Comparison of ENCODE assay signal across 19 cellular contexts in genomic region chr6:129047834-129048233, GRCh38.
DNase-seq lines count a peak whose midpoint lies in the region; ATAC-seq and TF ChIP-seq lines count a peak whose summit lies in the region.
"Had no signal": no experiment of that assay in that cellular context is flagged by ENCODE, and none has a peak within 500 bp of the region (broad histone marks: within the 10 kb centered on the region; RNA-seq: fewer than 3 reads in every experiment).

No MANE protein-coding gene starts in this region.

- H3K9me3 ChIP-seq in right atrium auricular region (no peaks in the 10 kb centered on the region), left ventricle myocardium inferior (replicated peaks) (peaks cover 12% of the 10 kb centered on the region)
- H3K9me3 ChIP-seq: A549, BE2C had no signal

- no peaks in the 10 kb centered on the region for H3K27me3 ChIP-seq in right atrium auricular region
- H3K27me3 ChIP-seq in left ventricle myocardium inferior (ENCODE audit: low read depth) = no peaks in the 10 kb centered on the region
- H3K27me3 ChIP-seq in mesendoderm (ENCODE audit: insufficient read depth, low read length, poor library complexity) = no peaks in the 10 kb centered on the region
- H3K27me3 ChIP-seq: BE2C; BLaER1 treated with 17β-estradiol and CSF1 and Interleukin-3, amounts not matched to agents 10 nM and 100 nM had no signal

- no peaks in the 10 kb centered on the region for H3K4me1 ChIP-seq in right atrium auricular region
- peaks cover 37% of the 10 kb centered on the region for H3K4me1 ChIP-seq in left ventricle myocardium inferior
- peaks cover 2% of the 10 kb centered on the region for H3K4me1 ChIP-seq in mesendoderm (ENCODE audit: control insufficient read depth, low read depth, low read length)
- H3K4me1 ChIP-seq: A549; BE2C; BLaER1 treated with 17β-estradiol and CSF1 and Interleukin-3, amounts not matched to agents 10 nM and 100 nM had no signal

- H3K27ac ChIP-seq in right atrium auricular region (peak overlapping the region in 1 of 2 donors; percentile 47), left ventricle myocardium inferior (replicated peaks) (peak overlapping the region; percentile 43), mesendoderm (ENCODE audit: low read depth, low read length) (no peak overlapping the region)
- H3K27ac ChIP-seq: A549; BLaER1 treated with 17β-estradiol and CSF1 and Interleukin-3, amounts not matched to agents 10 nM and 100 nM had no signal

- H3K4me2 ChIP-seq in mesendoderm (ENCODE audit: low read length) = no peak overlapping the region
- H3K4me2 ChIP-seq: A549; BLaER1 treated with 17β-estradiol and CSF1 and Interleukin-3, amounts not matched to agents 10 nM and 100 nM had no signal

- no peak for DNase-seq in Right ventricle myocardium superior
- DNase-seq in right atrium auricular region (ENCODE audit: low spot score) = no peak
- no peak for DNase-seq in left ventricle myocardium inferior
- no peak for DNase-seq in mesendoderm
- DNase-seq in activated CD4-positive, alpha-beta T cell treated with anti-CD3 and anti-CD28 coated beads, Interleukin-2, amount 50 U/mL, for 48 hours = no peak
- no peak for DNase-seq in posterior vena cava (ENCODE audit: low spot score)
- DNase-seq: 8988T; ACHN; AML-193; BE2C; Calu3; CD4-positive, alpha-beta T cell; CD8-positive, alpha-beta memory T cell; COR-L47; DND-41; GOT3; HCEC 1CT had no signal

- H3K79me1 ChIP-seq in mesendoderm (ENCODE audit: low read length) = no peaks in the 10 kb centered on the region

- no peak for TF ChIP-seq CTCF in right atrium auricular region (IDR thresholded peaks at IDR 0.05)
- TF ChIP-seq CTCF in left ventricle myocardium inferior (IDR thresholded peaks at IDR 0.05; ENCODE audit: borderline replicate concordance) = no peak

- ATAC-seq in Right ventricle myocardium superior (ENCODE audit: poor library complexity) = peak; percentile 54
- ATAC-seq: A549 had no signal

- no peak overlapping the region for H3K18ac ChIP-seq in mesendoderm (ENCODE audit: low read length)

- no peak overlapping the region for H2BK120ac ChIP-seq in mesendoderm (ENCODE audit: low read depth, low read length)

- no peak overlapping the region for H2AK5ac ChIP-seq in mesendoderm (ENCODE audit: low read length)

- H2BK5ac ChIP-seq in mesendoderm (ENCODE audit: low read length) = no peak overlapping the region

- H3K4ac ChIP-seq in mesendoderm (ENCODE audit: low read depth, low read length) = no peak overlapping the region

- no peak overlapping the region for H3K56ac ChIP-seq in mesendoderm (ENCODE audit: low read length)

- intact Hi-C loops in Right ventricle myocardium superior (cut with DNase I) = no loop called here
- intact Hi-C loops in left ventricle myocardium inferior (cut with micrococcal nuclease) = no loop called here
- intact Hi-C loops in posterior vena cava (cut with DNase I) = no loop called here

- no CpG with 5 or more reads among the region's 3 CpGs for WGBS in mesendoderm (ENCODE audit: extremely low coverage, insufficient coverage, low lambda C conversion rate)

- H4K8ac ChIP-seq in mesendoderm (ENCODE audit: low read depth, low read length) = no peak overlapping the region

- H3K9ac ChIP-seq in mesendoderm (ENCODE audit: low read length) = no peak overlapping the region
- H3K9ac ChIP-seq: BLaER1 treated with 17β-estradiol and CSF1 and Interleukin-3, amounts not matched to agents 10 nM and 100 nM had no signal

- H2BK15ac ChIP-seq in mesendoderm (replicated peaks; ENCODE audit: low read depth) = peak overlapping the region; percentile 45

- H3K36me3 ChIP-seq in right atrium auricular region (peaks cover 35% of the 10 kb centered on the region), left ventricle myocardium inferior (peaks cover 33% of the 10 kb centered on the region), mesendoderm (ENCODE audit: control insufficient read depth, insufficient read depth, low read length) (no peaks in the 10 kb centered on the region)
- H3K36me3 ChIP-seq: BE2C; BLaER1 treated with 17β-estradiol and CSF1 and Interleukin-3, amounts not matched to agents 10 nM and 100 nM had no signal

- H3K79me2 ChIP-seq in mesendoderm (ENCODE audit: control insufficient read depth, insufficient read depth, low read length) = no peaks in the 10 kb centered on the region

- no peak overlapping the region for H4K5ac ChIP-seq in mesendoderm (ENCODE audit: low read length)

- H3K4me3 ChIP-seq in right atrium auricular region (no peak overlapping the region), left ventricle myocardium inferior (no peak overlapping the region), mesendoderm (ENCODE audit: low read length) (no peak overlapping the region)
- H3K4me3 ChIP-seq: A549; BLaER1 treated with 17β-estradiol and CSF1 and Interleukin-3, amounts not matched to agents 10 nM and 100 nM had no signal

- no peak overlapping the region for H3K23ac ChIP-seq in mesendoderm (ENCODE audit: low read length)
